ENCODE assay signal across 32 cellular contexts in genomic region chr16:57708168-57708567, GRCh38. TPM values are rescaled to one million over a fixed set of nuclear protein-coding genes. Genes with fewer than 3 reads are reported as not detected.
"Had no signal": no experiment of that assay in that cellular context is flagged by ENCODE, and none has a peak within 500 bp of the region (broad histone marks: within the 10 kb centered on the region; RNA-seq: fewer than 3 reads in every experiment).

No MANE protein-coding gene starts in this region.

- FAIRE-seq: kidney, urothelium cell line had no signal

- H3K79me2 ChIP-seq: hepatocyte had no signal

- ATAC-seq: esophagus mucosa; foreskin keratinocyte; gastroesophageal sphincter; heart left ventricle; left lobe of liver; mucosa of descending colon; natural killer cell treated with Interleukin-12 subunit alpha and Interleukin-12 subunit beta and Interleukin-15 and Interleukin-18, amount 100 ng/mL, for 72 hours; psoas muscle; right cardiac atrium had no signal

- H3K4me3 ChIP-seq: colonic mucosa, gastroesophageal sphincter, heart left ventricle, hepatocyte, lung, mucosa of descending colon, psoas muscle, smooth muscle cell, thoracic aorta, tibial nerve, upper lobe of left lung had no signal

- DNase-seq: colonic mucosa; effector CD8-positive, alpha-beta T cell; endodermal cell; foreskin keratinocyte; heart left ventricle; kidney; mucosa of descending colon; naive B cell; psoas muscle; right cardiac atrium; stimulated activated CD4-positive, alpha-beta T cell treated with anti-CD3 and anti-CD28 coated beads, Interleukin-12 subunit alpha, Interleukin-12 subunit beta, amount 100 ng/mL, for 4 hours; stimulated activated CD4-positive, alpha-beta T cell treated with anti-CD3 and anti-CD28 coated beads, Interleukin-1b, Interleukin-23, amount 100 ng/mL, for 48 hours; stimulated activated CD4-positive, alpha-beta T cell treated with anti-CD3 and anti-CD28 coated beads, Interleukin-4, amount 100 ng/mL, for 1 hour; stimulated activated CD8-positive, alpha-beta memory T cell treated with anti-CD3 and anti-CD28 coated beads, Interleukin-4, amount 100 ng/mL, for 48 hours; stimulated activated naive CD4-positive, alpha-beta T cell treated with Interleukin-2 at 50 U/mL for 16 hours; upper lobe of left lung had no signal

- H2AFZ ChIP-seq: hepatocyte had no signal

- H3K4me3 Mint-ChIP-seq: dendritic cell treated with granulocyte-macrophage colony-stimulating factor and Interleukin-4, amounts not matched to agents 40 ng/mL and 50 ng/mL, for 4 days; endodermal cell; memory B cell; naive B cell; natural killer cell treated with Interleukin-12 subunit alpha and Interleukin-12 subunit beta and Interleukin-15 and Interleukin-18, amount 100 ng/mL, for 72 hours; neural crest cell had no signal

- H3K4me2 ChIP-seq: hepatocyte, smooth muscle cell had no signal

- H3K4me1 Mint-ChIP-seq: memory B cell, neural crest cell had no signal

- H3K27ac Mint-ChIP-seq: dendritic cell treated with granulocyte-macrophage colony-stimulating factor and Interleukin-4, amounts not matched to agents 40 ng/mL and 50 ng/mL, for 4 days; endodermal cell; memory B cell; naive B cell; natural killer cell treated with Interleukin-12 subunit alpha and Interleukin-12 subunit beta and Interleukin-15 and Interleukin-18, amount 100 ng/mL, for 72 hours had no signal

- H3K9me3 ChIP-seq: colonic mucosa, gastroesophageal sphincter, heart left ventricle, mucosa of descending colon, neutrophil, psoas muscle, thoracic aorta, tibial nerve, upper lobe of left lung had no signal

- H3K36me3 Mint-ChIP-seq: natural killer cell treated with Interleukin-12 subunit alpha and Interleukin-12 subunit beta and Interleukin-15 and Interleukin-18, amount 100 ng/mL, for 72 hours had no signal

- H3K4me1 ChIP-seq: colonic mucosa, foreskin keratinocyte, gastroesophageal sphincter, heart left ventricle, psoas muscle, tibial nerve, upper lobe of left lung had no signal

- H3K36me3 ChIP-seq: colonic mucosa, gastroesophageal sphincter, heart left ventricle, neutrophil, thoracic aorta, tibial nerve, upper lobe of left lung had no signal

- H3K9me3 Mint-ChIP-seq: dendritic cell treated with granulocyte-macrophage colony-stimulating factor and Interleukin-4, amounts not matched to agents 40 ng/mL and 50 ng/mL, for 4 days; endodermal cell; natural killer cell treated with Interleukin-12 subunit alpha and Interleukin-12 subunit beta and Interleukin-15 and Interleukin-18, amount 100 ng/mL, for 72 hours; neural crest cell had no signal

- H3K27me3 ChIP-seq: colonic mucosa, hepatocyte, neutrophil, tibial nerve, upper lobe of left lung had no signal

- H3K27ac ChIP-seq: colonic mucosa, epithelial cell of prostate, foreskin keratinocyte, gastroesophageal sphincter, heart left ventricle, hepatocyte, neutrophil, psoas muscle, thoracic aorta, tibial nerve, upper lobe of left lung had no signal

- H3K27me3 Mint-ChIP-seq: natural killer cell treated with Interleukin-12 subunit alpha and Interleukin-12 subunit beta and Interleukin-15 and Interleukin-18, amount 100 ng/mL, for 72 hours had no signal

RNA-seq across cellular contexts. Expression of gene DRC7, which starts 13.6 kb away (rescaled TPM):
- total RNA-seq: colonic mucosa; esophagus mucosa; foreskin keratinocyte; mucosa of descending colon; natural killer cell treated with Interleukin-12 subunit alpha and Interleukin-12 subunit beta and Interleukin-15 and Interleukin-18, amount 100 ng/mL, for 72 hours; psoas muscle; right cardiac atrium; thoracic aorta had no signal
- polyA plus RNA-seq: foreskin keratinocyte, heart left ventricle, psoas muscle, right cardiac atrium, smooth muscle cell had no signal

RNA-seq across cellular contexts. Expression of gene ADGRG3, which starts 40.1 kb away (rescaled TPM):
- total RNA-seq: endodermal cell, foreskin keratinocyte, hepatocyte, neural crest cell, renal cortical epithelial cell had no signal
- polyA plus RNA-seq: foreskin keratinocyte, hepatocyte, smooth muscle cell had no signal
